Comparison of ENCODE assay signal across 1 cellular context in genomic region chr6:28880519-28880893, GRCh38.
TF ChIP-seq lines count a peak whose summit lies in the region.

No MANE protein-coding gene starts in this region.

TF ChIP-seq in GM23338, 12 proteins besides CTCF, POLR2A, EP300 and RAD21:
- no peak for TF ChIP-seq ZNF462 (CRISPR knock-in tag; IDR thresholded peaks at IDR 0.05)
- no peak for TF ChIP-seq POLR2AphosphoS5 (IDR thresholded peaks at IDR 0.05; ENCODE audit: low read depth)
- TF ChIP-seq CREB1 (CRISPR knock-in tag; IDR thresholded peaks at IDR 0.05; ENCODE audit: low read depth), result no peak
- TF ChIP-seq ETS1 (IDR thresholded peaks at IDR 0.05), result no peak
- TF ChIP-seq NANOG (IDR thresholded peaks at IDR 0.05; ENCODE audit: borderline replicate concordance), result no peak
- TF ChIP-seq JUNB (IDR thresholded peaks at IDR 0.05; ENCODE audit: unreplicated experiment), result no peak
- no peak for TF ChIP-seq REST (IDR thresholded peaks at IDR 0.05; ENCODE audit: unreplicated experiment)
